ENCODE assay signal across 9 cellular contexts in the genomic region with DNA sequence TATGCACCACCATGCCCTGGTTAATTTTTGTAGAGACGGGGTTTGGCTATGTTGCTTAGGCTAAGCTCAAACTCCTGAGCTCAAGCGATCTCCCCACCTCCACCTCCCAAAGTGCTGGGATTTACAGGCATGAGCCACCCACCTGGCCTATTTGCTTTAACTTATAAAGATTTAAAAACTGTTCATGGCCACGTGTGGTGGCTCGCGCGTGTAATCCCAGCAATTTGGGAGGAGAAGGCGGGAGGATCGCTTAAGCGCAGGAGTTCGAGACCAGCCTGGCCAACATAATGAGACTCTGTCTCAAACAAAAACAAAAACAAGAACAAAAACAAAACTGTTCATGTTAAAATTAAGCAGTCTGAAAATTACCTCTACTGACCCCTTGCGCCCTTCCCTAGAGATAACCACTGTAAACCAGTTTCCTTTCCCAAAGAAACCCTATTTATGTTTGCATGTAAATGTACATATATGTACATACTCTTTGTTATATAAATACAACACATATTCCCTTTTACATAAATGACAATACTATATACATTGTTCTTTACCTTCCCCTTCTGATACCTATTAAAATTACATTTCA.
A peak's percentile ranks its signal among the peaks of the same experiment; 100 is the strongest.
DNase-seq lines count a peak whose midpoint lies in the region; ATAC-seq and TF ChIP-seq lines count a peak whose summit lies in the region.
"Had no signal": no experiment of that assay in that cellular context is flagged by ENCODE, and none has a peak within 500 bp of the region (broad histone marks: within the 10 kb centered on the region; RNA-seq: fewer than 3 reads in every experiment).

No MANE protein-coding gene starts in this region.

- H3K4me3 ChIP-seq in SU-DHL-6 (ENCODE audit: insufficient read depth, low read length, poor library complexity, severe bottlenecking), result peak overlapping the region; percentile 71
- peak overlapping the region; percentile 82 for H3K4me3 ChIP-seq in fibroblast of pulmonary artery (replicated peaks; ENCODE audit: low read depth, low read length)

- H3K27ac Mint-ChIP-seq in activated T-cell treated with anti-CD3 and anti-CD28 coated beads, Interleukin-2, amount 50 U/mL, for 24 hours, result peak overlapping the region; percentile 98
- peak overlapping the region; percentile 98 for H3K27ac Mint-ChIP-seq in stimulated activated memory B cell treated with anti-CD40 and anti-IgM and Interleukin-4, amounts not matched to agents 10 μg/mL and 1 μg/mL and 100 μg/mL, for 72 hours

- H3K4me2 ChIP-seq in SU-DHL-6 (ENCODE audit: low read depth, low read length, poor library complexity, severe bottlenecking), result peak overlapping the region; percentile 93

- peaks cover 60% of the 10 kb centered on the region for H3K4me1 Mint-ChIP-seq in activated T-cell treated with anti-CD3 and anti-CD28 coated beads, Interleukin-2, amount 50 U/mL, for 24 hours (ENCODE audit: low read depth)
- H3K4me1 Mint-ChIP-seq in stimulated activated memory B cell treated with anti-CD40 and anti-IgM and Interleukin-4, amounts not matched to agents 10 μg/mL and 1 μg/mL and 100 μg/mL, for 72 hours, result peaks cover 31% of the 10 kb centered on the region

- no peaks in the 10 kb centered on the region for H3K9me2 ChIP-seq in SU-DHL-6 (replicated peaks; ENCODE audit: insufficient read depth, low read length)

- H3K27me3 ChIP-seq in SU-DHL-6 (ENCODE audit: low read length), result no peaks in the 10 kb centered on the region

- peaks cover 18% of the 10 kb centered on the region; the same call in 1 of the 2 replicates for H4K20me1 ChIP-seq in SU-DHL-6 (ENCODE audit: low read depth, low read length)

- H3K36me3 ChIP-seq in SU-DHL-6 (ENCODE audit: low read length), result peaks cover 22% of the 10 kb centered on the region

- ATAC-seq in stimulated activated memory B cell treated with anti-CD40 and anti-IgM and Interleukin-4, amounts not matched to agents 10 μg/mL and 1 μg/mL and 100 μg/mL, for 72 hours, result no peak

- peaks cover 93% of the 10 kb centered on the region for H3K79me2 ChIP-seq in SU-DHL-6 (ENCODE audit: insufficient read depth, low read length)

- H3F3A ChIP-seq in SU-DHL-6 (ENCODE audit: insufficient read depth), result peaks cover 18% of the 10 kb centered on the region

- DNase-seq in activated T-cell treated with anti-CD3 and anti-CD28 coated beads, Interleukin-2, amount 50 U/mL, for 24 hours, result no peak
- DNase-seq in activated T-cell treated with anti-CD3 and anti-CD28 coated beads, Interleukin-2, amount 50 U/mL, for 1 hour, result no peak
- DNase-seq in fibroblast of pulmonary artery (ENCODE audit: low read depth) (no peak), amygdala (lab: John Stamatoyannopoulos, UW) (no peak), NCI-H128 (lab: John Stamatoyannopoulos, UW; ENCODE audit: unreplicated experiment) (no peak)
- no peak for DNase-seq in activated effector memory CD4-positive, alpha-beta T cell treated with Interleukin-2 at 50 U/mL for 16 hours
- DNase-seq: midbrain had no signal

- no peaks in the 10 kb centered on the region for H3K9me3 ChIP-seq in SU-DHL-6 (ENCODE audit: insufficient read depth, low read length)

- H3K9me3 Mint-ChIP-seq in activated T-cell treated with anti-CD3 and anti-CD28 coated beads, Interleukin-2, amount 50 U/mL, for 24 hours, result no peaks in the 10 kb centered on the region
- H3K9me3 Mint-ChIP-seq in stimulated activated memory B cell treated with anti-CD40 and anti-IgM and Interleukin-4, amounts not matched to agents 10 μg/mL and 1 μg/mL and 100 μg/mL, for 72 hours, result no peaks in the 10 kb centered on the region

- peak overlapping the region; percentile 91 for H3K9ac ChIP-seq in SU-DHL-6 (ENCODE audit: low read length)

- H3K36me3 Mint-ChIP-seq in activated T-cell treated with anti-CD3 and anti-CD28 coated beads, Interleukin-2, amount 50 U/mL, for 24 hours (ENCODE audit: low read depth), result peaks cover 73% of the 10 kb centered on the region
- peaks cover 26% of the 10 kb centered on the region for H3K36me3 Mint-ChIP-seq in stimulated activated memory B cell treated with anti-CD40 and anti-IgM and Interleukin-4, amounts not matched to agents 10 μg/mL and 1 μg/mL and 100 μg/mL, for 72 hours

- H3K27ac ChIP-seq in SU-DHL-6 (ENCODE audit: low read depth, low read length), result peak overlapping the region; percentile 93

- H3K27me3 Mint-ChIP-seq in activated T-cell treated with anti-CD3 and anti-CD28 coated beads, Interleukin-2, amount 50 U/mL, for 24 hours, result no peaks in the 10 kb centered on the region
- no peaks in the 10 kb centered on the region for H3K27me3 Mint-ChIP-seq in stimulated activated memory B cell treated with anti-CD40 and anti-IgM and Interleukin-4, amounts not matched to agents 10 μg/mL and 1 μg/mL and 100 μg/mL, for 72 hours

- no peak overlapping the region for H2AFZ ChIP-seq in SU-DHL-6 (ENCODE audit: low read depth, low read length, severe bottlenecking)

- peak overlapping the region; percentile 96 for H3K4me3 Mint-ChIP-seq in activated T-cell treated with anti-CD3 and anti-CD28 coated beads, Interleukin-2, amount 50 U/mL, for 24 hours
- peak overlapping the region; percentile 91 for H3K4me3 Mint-ChIP-seq in stimulated activated memory B cell treated with anti-CD40 and anti-IgM and Interleukin-4, amounts not matched to agents 10 μg/mL and 1 μg/mL and 100 μg/mL, for 72 hours

- TF ChIP-seq CTCF in SU-DHL-6 (IDR thresholded peaks at IDR 0.05; ENCODE audit: insufficient read depth, low read length, poor library complexity, severe bottlenecking) (peak; percentile 24), fibroblast of pulmonary artery (IDR thresholded peaks at IDR 0.05; ENCODE audit: low read length, missing control alignments) (no peak)
